8 cellular contexts compared by ENCODE assay signal in the genomic region with DNA sequence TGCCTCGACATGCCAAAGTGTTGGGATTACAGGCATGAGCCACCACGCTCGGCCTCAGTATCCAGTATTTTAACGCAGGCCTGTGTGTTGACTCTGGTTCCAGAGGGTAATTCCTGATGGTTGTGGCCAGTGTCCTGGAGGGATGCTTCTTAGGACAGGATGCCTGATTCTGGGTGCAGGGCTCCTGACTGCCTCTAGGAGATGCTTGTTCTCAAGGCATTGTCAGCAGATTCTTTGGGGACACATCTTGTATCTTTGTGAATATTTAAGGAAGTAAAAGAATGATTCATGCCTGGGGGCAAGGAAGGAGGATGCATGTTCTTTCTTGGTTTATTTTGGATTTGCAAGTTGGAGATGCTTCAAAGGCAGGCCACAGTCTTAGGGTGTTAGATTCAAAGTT. TPM values are rescaled to one million over a fixed set of nuclear protein-coding genes. Genes with fewer than 3 reads are reported as not detected.
A peak's percentile ranks its signal among the peaks of the same experiment; 100 is the strongest.
DNase-seq lines count a peak whose midpoint lies in the region; ATAC-seq and TF ChIP-seq lines count a peak whose summit lies in the region.

No MANE protein-coding gene starts in this region.

- H3K27me3 ChIP-seq in gastrocnemius medialis = no peaks in the 10 kb centered on the region

- H3K9me3 ChIP-seq in SK-N-MC (ENCODE audit: low read depth, low read length) (no peaks in the 10 kb centered on the region), gastrocnemius medialis (no peaks in the 10 kb centered on the region)

- intact Hi-C loops in gastrocnemius medialis (cut with DNase I; ENCODE audit: low total_unique reads) = loop anchor here (10.0 kb wide), 2 partner anchors 65 to 125 kb away; partner anchors contain the start of gene ZNF12

- DNase-seq in ACHN = peak; percentile 28
- DNase-seq in ELF-1 (ENCODE audit: low read depth, low spot score) = peak; percentile 30
- DNase-seq in SK-N-MC (ENCODE audit: low read depth, low spot score) = peak; percentile 20
- peak; percentile 21 for DNase-seq in fibroblast of pulmonary artery (ENCODE audit: low read depth)
- no peak for DNase-seq in gastrocnemius medialis
- DNase-seq in NCI-H2171 (lab: John Stamatoyannopoulos, UW) = no peak
- DNase-seq in NCI-H748 (lab: John Stamatoyannopoulos, UW; ENCODE audit: unreplicated experiment) = no peak
- DNase-seq in HK-2 (ENCODE audit: unreplicated experiment) = no peak

- peaks cover 0 to 5% of the 10 kb centered on the region in 2 donors for H3K4me1 ChIP-seq in gastrocnemius medialis

- TF ChIP-seq CTCF in fibroblast of pulmonary artery (IDR thresholded peaks at IDR 0.05; ENCODE audit: low read length, missing control alignments) (peak; percentile 19), gastrocnemius medialis (IDR thresholded peaks at IDR 0.05 in 4 of 5, conservative IDR thresholded peaks at IDR 0.05 in 1 of 5) (no peak)

- H3K27ac ChIP-seq in SK-N-MC = no peak overlapping the region
- no peak overlapping the region for H3K27ac ChIP-seq in gastrocnemius medialis

- no peak overlapping the region for H3K4me3 ChIP-seq in SK-N-MC
- no peak overlapping the region for H3K4me3 ChIP-seq in fibroblast of pulmonary artery (replicated peaks; ENCODE audit: low read depth, low read length)
- H3K4me3 ChIP-seq in gastrocnemius medialis = no peak overlapping the region

- no peak for ATAC-seq in gastrocnemius medialis

- no peak for TF ChIP-seq POLR2A in gastrocnemius medialis (IDR thresholded peaks at IDR 0.05)

- in situ Hi-C loops in ACHN (cut with HindIII; ENCODE audit: low pct_ligation_motif_present, low pct_unique_long_range_greater_than_20kb, low sequenced_read_pairs) (no loop called here), gastrocnemius medialis (cut with MboI; ENCODE audit: low sequenced_read_pairs in 4 of 4) (no loop called here)

- H3K36me3 ChIP-seq in SK-N-MC (ENCODE audit: insufficient read depth, low read length) (peaks cover 21% of the 10 kb centered on the region; the same call in 1 of the 2 replicates), gastrocnemius medialis (peaks cover 8 to 45% of the 10 kb centered on the region in 2 donors)

- no peak overlapping the region for H3K9ac ChIP-seq in SK-N-MC (ENCODE audit: insufficient read length)

RNA-seq across cellular contexts. Expression of gene ZDHHC4, which starts 2.2 kb away (rescaled TPM):
- total RNA-seq in gastrocnemius medialis = 10 to 100 TPM; 52.7 to 88.6 (median 70.5) TPM

RNA-seq across cellular contexts. Expression of gene INTS15, which starts 10.4 kb away (rescaled TPM):
- total RNA-seq in gastrocnemius medialis = 10 to 100 TPM; 20.1 to 30.4 (median 26.1) TPM

RNA-seq across cellular contexts. Expression of gene GRID2IP, which starts 28.2 kb away (rescaled TPM):
- total RNA-seq in gastrocnemius medialis = under 1 TPM in 1 of 4 donors, not detected in 3; 0.13 TPM

RNA-seq across cellular contexts. Expression of gene ZNF853, which starts 36.0 kb away (rescaled TPM):
- 10 to 100 TPM in 3 of 4 donors, 1 to 10 TPM in 1; 9.5 to 21.6 (median 13.0) TPM for total RNA-seq in gastrocnemius medialis

RNA-seq across cellular contexts. Expression of gene ZNF316, which starts 57.7 kb away (rescaled TPM):
- total RNA-seq in gastrocnemius medialis = 10 to 100 TPM; 11.4 to 19.1 (median 18.1) TPM

Comparison
In these comparisons a context has a peak if more than half of its experiments do, and no peak if none do; other contexts are left out.
1. DNase-seq: peak in ACHN (single experiment), ELF-1 (single experiment), SK-N-MC (single experiment) and fibroblast of pulmonary artery (single experiment); none in gastrocnemius medialis (0 of 2), NCI-H2171 (single experiment), NCI-H748 (single experiment) and HK-2 (single experiment).